8 cellular contexts compared by ENCODE assay signal in genomic region chr1:158177705-158178450, GRCh38. TPM values are rescaled to one million over a fixed set of nuclear protein-coding genes. Genes with fewer than 3 reads are reported as not detected.
DNase-seq lines count a peak whose midpoint lies in the region; ATAC-seq, FAIRE-seq and TF ChIP-seq lines count a peak whose summit lies in the region.

No MANE protein-coding gene starts in this region.

- POLR2A ChIA-PET in MCF 10A (lab: Yijun Ruan, JAX), result interaction anchor here (0.7 kb wide), 1 partner anchor 25 kb away, joined by 4 read pairs; no protein-coding TSS in a partner anchor

- H3K9me3 ChIP-seq in skeletal muscle tissue (ENCODE audit: control insufficient read depth in 3 of 3, low read length in 3 of 3), result no peaks in the 10 kb centered on the region

- no peaks in the 10 kb centered on the region for H3K9me3 Mint-ChIP-seq in MCF 10A (ENCODE audit: unreplicated experiment)

- CTCF ChIA-PET in MCF 10A (lab: Yijun Ruan, JAX), result interaction anchor here (0.6 to 1.4 kb wide), 5 partner anchors 8 to 214 kb away, joined by 3 to 10 read pairs (median 3); no protein-coding TSS in a partner anchor

- peaks cover 37% of the 10 kb centered on the region for H3K27me3 Mint-ChIP-seq in MCF 10A (ENCODE audit: insufficient read depth, unreplicated experiment)

- no peak for ATAC-seq in GM19035 (IDR thresholded peaks at IDR 0.05; ENCODE audit: unreplicated experiment)

- H3K27me3 ChIP-seq in kidney epithelial cell (ENCODE audit: control insufficient read depth, insufficient read depth, low read length), result peaks cover 16% of the 10 kb centered on the region
- H3K27me3 ChIP-seq in skeletal muscle tissue (ENCODE audit: control insufficient read depth in 3 of 3, insufficient read depth in 3 of 3, low read length in 3 of 3), result peaks cover 0 to 10% (median 6%) of the 10 kb centered on the region in 3 donors

- H3K4me3 Mint-ChIP-seq in MCF 10A (ENCODE audit: unreplicated experiment), result no peak overlapping the region

- H3K36me3 ChIP-seq in kidney epithelial cell (ENCODE audit: control insufficient read depth, insufficient read depth, low read length), result no peaks in the 10 kb centered on the region
- no peaks in the 10 kb centered on the region for H3K36me3 ChIP-seq in skeletal muscle tissue (ENCODE audit: control insufficient read depth in 3 of 3, insufficient read depth in 3 of 3, low read length in 3 of 3)

- in situ Hi-C loops in T47D (cut with HindIII; ENCODE audit: low pct_unique_long_range_greater_than_20kb, low sequenced_read_pairs), result no loop called here

- peak overlapping the region; percentile 4 to 74 (median 45) for H3K9ac ChIP-seq in skeletal muscle tissue (ENCODE audit: low read depth in 1 of 3, low read length in 3 of 3)

- peak overlapping the region; percentile 16 for H3K27ac ChIP-seq in skeletal muscle tissue (ENCODE audit: low read depth, low read length)

- H3K27ac Mint-ChIP-seq in MCF 10A (ENCODE audit: low read depth, unreplicated experiment), result no peak overlapping the region

- peak; percentile 64 for FAIRE-seq in colon (lab: Jason Lieb, UNC)

- no peak for TF ChIP-seq CTCF in MCF 10A (IDR thresholded peaks at IDR 0.05; ENCODE audit: unreplicated experiment)
- no peak for TF ChIP-seq CTCF in kidney epithelial cell (IDR thresholded peaks at IDR 0.05; ENCODE audit: insufficient read depth, low read length, poor library complexity, severe bottlenecking)

- BruUV-seq in MCF 10A (replicated peaks; lab: Mats Ljungman, UMichigan), result no TSS peak

- H3K4me1 Mint-ChIP-seq in MCF 10A (ENCODE audit: insufficient read depth, unreplicated experiment), result peaks cover 9% of the 10 kb centered on the region

- peak overlapping the region; percentile 51 for H3K4me3 ChIP-seq in kidney epithelial cell (ENCODE audit: low read depth, low read length)
- peak overlapping the region; percentile 51 to 74 (median 60) for H3K4me3 ChIP-seq in skeletal muscle tissue (ENCODE audit: low read length in 3 of 3)

- intact Hi-C loops in MCF 10A (cut with micrococcal nuclease), result no loop called here

- peaks cover 14 to 33% (median 18%) of the 10 kb centered on the region in 3 donors for H3K4me1 ChIP-seq in skeletal muscle tissue (ENCODE audit: control insufficient read depth in 3 of 3, insufficient read depth in 3 of 3, low read length in 3 of 3)

- H3K36me3 Mint-ChIP-seq in MCF 10A (ENCODE audit: insufficient read depth, unreplicated experiment), result no peaks in the 10 kb centered on the region

- peak; percentile 77 to 90 for DNase-seq in T47D (ENCODE audit: low read depth in 1 of 2, low spot score in 1 of 2)
- DNase-seq in MCF 10A (ENCODE audit: unreplicated experiment), result no peak
- DNase-seq in RPMI8226, result peak; percentile 66
- DNase-seq in kidney epithelial cell (ENCODE audit: low read depth), result peak; percentile 19
- no peak for DNase-seq in SHP77 treated with DMSO at 0.1 percent for 48 hours (lab: John Stamatoyannopoulos, UW)

RNA-seq across cellular contexts. Expression of gene CD1D, which starts 2.8 kb away (rescaled TPM):
- total RNA-seq in MCF 10A (2022) (0.19 and 0.22 TPM in 2 replicates), kidney epithelial cell (0.34 and 0.67 TPM in 2 replicates), skeletal muscle tissue (1.0 TPM)

Comparison
In these comparisons a context has a peak if more than half of its experiments do, and no peak if none do; other contexts are left out.
1. DNase-seq: peak in T47D (2 of 2), RPMI8226 (single experiment) and kidney epithelial cell (single experiment); none in MCF 10A (single experiment) and SHP77 treated with DMSO at 0.1 percent for 48 hours (single experiment).